In genomic region chr12:47811070-47811391, GRCh38 we compare ENCODE assay signal across 9 cellular contexts. TPM values are rescaled to one million over a fixed set of nuclear protein-coding genes. Genes with fewer than 3 reads are reported as not detected.
A peak's percentile ranks its signal among the peaks of the same experiment; 100 is the strongest.
DNase-seq lines count a peak whose midpoint lies in the region; ATAC-seq and TF ChIP-seq lines count a peak whose summit lies in the region.
"Had no signal": no experiment of that assay in that cellular context is flagged by ENCODE, and none has a peak within 500 bp of the region (broad histone marks: within the 10 kb centered on the region; RNA-seq: fewer than 3 reads in every experiment).

No MANE protein-coding gene starts in this region.

- peak overlapping the region; percentile 96 to 99 (median 99) for H3K27ac Mint-ChIP-seq in naive B cell

- TF ChIP-seq CTCF in left ventricle myocardium inferior (IDR thresholded peaks at IDR 0.05; ENCODE audit: borderline replicate concordance) (no peak), breast epithelium (IDR thresholded peaks at IDR 0.05) (no peak), vagina (IDR thresholded peaks at IDR 0.05) (no peak)

- ATAC-seq in left cardiac atrium = no peak
- no peak for ATAC-seq in naive B cell (ENCODE audit: low read depth in 2 of 2)
- ATAC-seq in HG03039 (IDR thresholded peaks at IDR 0.05; ENCODE audit: unreplicated experiment) = no peak
- ATAC-seq in HG03108 (IDR thresholded peaks at IDR 0.05; ENCODE audit: unreplicated experiment) = no peak

- H3K27me3 Mint-ChIP-seq in naive B cell = no peaks in the 10 kb centered on the region

- H3K36me3 Mint-ChIP-seq in naive B cell = no peaks in the 10 kb centered on the region

- TF ChIP-seq POLR2A in breast epithelium (IDR thresholded peaks at IDR 0.05) = no peak
- no peak for TF ChIP-seq POLR2A in vagina (IDR thresholded peaks at IDR 0.05)

- H3K4me3 ChIP-seq in left ventricle myocardium inferior (peak overlapping the region; percentile 17), breast epithelium (peak overlapping the region in 1 of 3 donors; percentile 70), vagina (no peak overlapping the region)

- H3K36me3 ChIP-seq in left ventricle myocardium inferior = no peaks in the 10 kb centered on the region
- no peaks in the 10 kb centered on the region for H3K36me3 ChIP-seq in breast epithelium
- no peaks in the 10 kb centered on the region for H3K36me3 ChIP-seq in vagina

- DNase-seq in left ventricle myocardium inferior (no peak), left cardiac atrium (no peak), breast epithelium (ENCODE audit: low spot score in 2 of 2) (no peak), naive B cell (no peak), vagina (ENCODE audit: extremely low spot score in 2 of 2) (no peak), NCI-H146 treated with DMSO at 0.1 percent for 48 hours (lab: John Stamatoyannopoulos, UW; ENCODE audit: unreplicated experiment) (no peak)
- DNase-seq: Caco-2 had no signal

- H3K4me1 Mint-ChIP-seq in naive B cell = peaks cover 70 to 99% (median 94%) of the 10 kb centered on the region in 3 donors

- intact Hi-C loops in left ventricle myocardium inferior (cut with micrococcal nuclease) = no loop called here
- intact Hi-C loops in left cardiac atrium (cut with DNase I) = no loop called here
- intact Hi-C loops in breast epithelium (cut with DNase I; ENCODE audit: low total_unique reads) = no loop called here
- intact Hi-C loops in vagina (cut with DNase I) = no loop called here

- no peaks in the 10 kb centered on the region for H3K9me3 ChIP-seq in left ventricle myocardium inferior (replicated peaks)
- H3K9me3 ChIP-seq in breast epithelium = no peaks in the 10 kb centered on the region
- H3K9me3 ChIP-seq in vagina = no peaks in the 10 kb centered on the region
- H3K9me3 ChIP-seq: Caco-2 had no signal

- peak overlapping the region; percentile 82 to 96 (median 90) for H3K4me3 Mint-ChIP-seq in naive B cell

- no peaks in the 10 kb centered on the region for H3K9me3 Mint-ChIP-seq in naive B cell

- no peaks in the 10 kb centered on the region for H3K27me3 ChIP-seq in left ventricle myocardium inferior (ENCODE audit: low read depth)
- H3K27me3 ChIP-seq in breast epithelium = no peaks in the 10 kb centered on the region
- no peaks in the 10 kb centered on the region for H3K27me3 ChIP-seq in vagina

- H3K27ac ChIP-seq in left ventricle myocardium inferior (replicated peaks) = peak overlapping the region; percentile 99
- peak overlapping the region; percentile 98 to 99 for H3K27ac ChIP-seq in breast epithelium
- peak overlapping the region; percentile 99 for H3K27ac ChIP-seq in vagina

- peaks cover 98% of the 10 kb centered on the region for H3K4me1 ChIP-seq in left ventricle myocardium inferior
- peaks cover 41 to 64% of the 10 kb centered on the region in 2 donors for H3K4me1 ChIP-seq in breast epithelium
- peaks cover 100% of the 10 kb centered on the region for H3K4me1 ChIP-seq in vagina

RNA-seq across cellular contexts. Expression of gene HDAC7, which starts 8.7 kb away (rescaled TPM):
- 47.1 TPM for total RNA-seq in left ventricle myocardium inferior
- 10 to 100 TPM; 41.6 to 58.0 TPM for total RNA-seq in left cardiac atrium
- 10 to 100 TPM; 37.6 to 77.0 (median 44.9) TPM for total RNA-seq in breast epithelium
- 10 to 100 TPM in 1 of 6 donors, 1 to 10 TPM in 5; 4.5 to 17.1 (median 7.0) TPM for polyA plus RNA-seq in naive B cell (ENCODE audit: low read depth in 6 of 6)
- total RNA-seq in vagina = 67.0 TPM

RNA-seq across cellular contexts. Expression of gene SLC48A1, which starts 38.0 kb away (rescaled TPM):
- total RNA-seq in left ventricle myocardium inferior (25.3 TPM), left cardiac atrium (10 to 100 TPM; 22.1 to 28.9 TPM), breast epithelium (10 to 100 TPM; 27.5 to 51.5 (median 30.6) TPM), vagina (20.9 TPM)
- 10 to 100 TPM; 12.2 to 18.3 (median 13.9) TPM for polyA plus RNA-seq in naive B cell (ENCODE audit: low read depth in 6 of 6)

RNA-seq across cellular contexts. Expression of gene RAPGEF3, which starts 52.4 kb away (rescaled TPM):
- 34.8 TPM for total RNA-seq in left ventricle myocardium inferior
- 10 to 100 TPM; 27.3 to 35.9 TPM for total RNA-seq in left cardiac atrium
- 10 to 100 TPM; 40.6 to 87.8 (median 60.3) TPM for total RNA-seq in breast epithelium
- 1 to 10 TPM in 2 of 6 donors, under 1 TPM in 3, not detected in 1; 0.39 to 2.6 (median 0.52) TPM for polyA plus RNA-seq in naive B cell (ENCODE audit: low read depth in 6 of 6)
- 52.3 TPM for total RNA-seq in vagina
